1 cellular context compared by ENCODE assay signal in the genomic region with DNA sequence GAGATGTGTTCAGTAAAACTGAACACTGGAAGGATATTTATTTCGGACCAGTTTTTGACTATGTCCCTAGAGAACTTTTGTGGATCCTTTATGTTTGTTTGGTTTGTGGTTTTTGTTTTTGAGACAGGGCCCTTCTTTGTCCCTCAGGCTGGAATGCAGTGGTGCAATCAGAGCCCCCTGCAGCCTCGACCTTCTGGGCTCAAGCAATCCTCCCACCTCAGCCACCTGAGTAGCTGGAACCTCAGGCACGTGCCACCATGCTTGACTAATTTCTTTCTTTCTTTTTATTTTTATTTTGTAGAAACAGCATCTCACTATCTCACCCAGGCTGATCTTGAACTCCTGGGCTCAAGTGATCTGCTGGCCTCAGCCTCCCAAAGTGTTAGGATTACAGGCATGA.
TF ChIP-seq lines count a peak whose summit lies in the region.

No MANE protein-coding gene starts in this region.

TF ChIP-seq in GM12878, 131 proteins besides CTCF, POLR2A, EP300 and RAD21:
- TF ChIP-seq RUNX3 (IDR thresholded peaks at IDR 0.05; ENCODE audit: low read length) (0 out of 2 replicates have a peak, but pooled peaks have one; percentile 11), ZNF207 (IDR thresholded peaks at IDR 0.05; ENCODE audit: borderline replicate concordance) (no peak), BHLHE40 (IDR thresholded peaks at IDR 0.05; ENCODE audit: borderline replicate concordance in 1 of 2, low read depth in 2 of 2, low read length in 1 of 2) (peak; percentile 27 to 64; a peak in 2 of 4 replicates)
